ENCODE assay signal across 15 cellular contexts in genomic region chr2:84847326-84848050, GRCh38. TPM values are rescaled to one million over a fixed set of nuclear protein-coding genes. Genes with fewer than 3 reads are reported as not detected.
DNase-seq lines count a peak whose midpoint lies in the region; ATAC-seq and TF ChIP-seq lines count a peak whose summit lies in the region.
"Had no signal": no experiment of that assay in that cellular context is flagged by ENCODE, and none has a peak within 500 bp of the region (broad histone marks: within the 10 kb centered on the region; RNA-seq: fewer than 3 reads in every experiment).

No MANE protein-coding gene starts in this region.

- POLR2A ChIA-PET in CD4-positive, alpha-beta memory T cell (lab: Charles Lee; ENCODE audit: partially characterized antibody): interaction anchor here (0.8 to 11.4 kb wide), 12 partner anchors 10 to 331 kb away, joined by 3 to 132 read pairs (median 13); partner anchors contain the start of genes DNAH6, TMSB10 and TRABD2A
- POLR2A ChIA-PET in T-cell (lab: Charles Lee): interaction anchor here (0.5 to 0.8 kb wide), 3 partner anchors 10 to 72 kb away, joined by 3 read pairs; no protein-coding TSS in a partner anchor

- no peak for TF ChIP-seq CTCF in natural killer cell (IDR thresholded peaks at IDR 0.05)

- H3K4me3 ChIP-seq in CD4-positive, alpha-beta memory T cell (ENCODE audit: low read length in 2 of 2): peak overlapping the region in 1 of 2 donors; percentile 11
- H3K4me3 ChIP-seq: breast epithelium, pancreas, SJSA1 had no signal

- no peaks in the 10 kb centered on the region for H3K27me3 Mint-ChIP-seq in CD4-positive, alpha-beta memory T cell
- H3K27me3 Mint-ChIP-seq in T-cell (no peaks in the 10 kb centered on the region), natural killer cell (ENCODE audit: low read depth in 2 of 2) (no peaks in the 10 kb centered on the region)
- no peaks in the 10 kb centered on the region for H3K27me3 Mint-ChIP-seq in central memory CD8-positive, alpha-beta T cell

- no peak for ATAC-seq in T-cell (replicated peaks in 1 of 4)
- ATAC-seq in central memory CD8-positive, alpha-beta T cell (replicated peaks; ENCODE audit: extremely low read depth, poor library complexity, severe bottlenecking): no peak
- no peak for ATAC-seq in natural killer cell
- no peak for ATAC-seq in HG03354 (IDR thresholded peaks at IDR 0.05; ENCODE audit: poor library complexity, severe bottlenecking, unreplicated experiment)
- ATAC-seq in GM18858 (IDR thresholded peaks at IDR 0.05; ENCODE audit: unreplicated experiment): no peak
- ATAC-seq: pancreas had no signal

- peaks cover 0 to 3% (median under 1%) of the 10 kb centered on the region in 8 donors for H3K9me3 Mint-ChIP-seq in CD4-positive, alpha-beta memory T cell
- H3K9me3 Mint-ChIP-seq in T-cell (peaks cover 0 to 4% (median 3%) of the 10 kb centered on the region in 3 donors), natural killer cell (no peaks in the 10 kb centered on the region)
- no peaks in the 10 kb centered on the region for H3K9me3 Mint-ChIP-seq in central memory CD8-positive, alpha-beta T cell

- H3K27ac ChIP-seq in CD4-positive, alpha-beta memory T cell (ENCODE audit: low read depth, low read length): peak overlapping the region; percentile 61

- DNase-seq in CD4-positive, alpha-beta memory T cell: no peak
- DNase-seq in T-cell (peak in 1 of 34 experiments; percentile 13), natural killer cell (no peak), mucosa of gallbladder (ENCODE audit: low spot score) (no peak)
- no peak for DNase-seq in central memory CD8-positive, alpha-beta T cell (ENCODE audit: low spot score in 2 of 2)
- DNase-seq: KBM-7, NCI-H1105 treated with DMSO at 0.1 percent for 48 hours, NCI-H345, pancreas, substantia nigra had no signal

- H3K9me3 ChIP-seq in CD4-positive, alpha-beta memory T cell (ENCODE audit: control insufficient read depth in 1 of 2, low read length in 2 of 2): no peaks in the 10 kb centered on the region
- H3K9me3 ChIP-seq: breast epithelium, pancreas, SJSA1 had no signal

- peaks cover 6% of the 10 kb centered on the region for H3K36me3 ChIP-seq in CD4-positive, alpha-beta memory T cell (ENCODE audit: insufficient read depth, low read length)
- H3K36me3 ChIP-seq: breast epithelium, pancreas, SJSA1 had no signal

- H3K4me1 ChIP-seq in CD4-positive, alpha-beta memory T cell (ENCODE audit: insufficient read depth, low read length): peaks cover 99% of the 10 kb centered on the region
- H3K4me1 ChIP-seq: breast epithelium, pancreas had no signal

- peaks cover 82 to 98% (median 90%) of the 10 kb centered on the region in 4 donors for H3K4me1 Mint-ChIP-seq in CD4-positive, alpha-beta memory T cell
- H3K4me1 Mint-ChIP-seq in T-cell (peaks cover 92 to 98% (median 98%) of the 10 kb centered on the region in 3 donors), natural killer cell (peaks cover 73 to 76% of the 10 kb centered on the region in 2 donors)
- H3K4me1 Mint-ChIP-seq in central memory CD8-positive, alpha-beta T cell: peaks cover 87% of the 10 kb centered on the region

- intact Hi-C loops in CD4-positive, alpha-beta memory T cell (cut with micrococcal nuclease): loop anchor here (2.0 kb wide), 1 partner anchor 31 kb away; no protein-coding TSS in a partner anchor
- intact Hi-C loops in natural killer cell (cut with micrococcal nuclease): loop anchor here (2.0 kb wide), 1 partner anchor 65 kb away; no protein-coding TSS in a partner anchor

- CTCF ChIA-PET in CD4-positive, alpha-beta memory T cell (lab: Charles Lee; ENCODE audit: partially characterized antibody): interaction anchor here (0.6 to 2.9 kb wide), 7 partner anchors 9 to 106 kb away, joined by 3 to 18 read pairs (median 9); no protein-coding TSS in a partner anchor
- CTCF ChIA-PET in T-cell (lab: Charles Lee): interaction anchor here (0.5 to 2.1 kb wide), 3 partner anchors 17 to 129 kb away, joined by 3 to 10 read pairs (median 4); no protein-coding TSS in a partner anchor

- no peaks in the 10 kb centered on the region for H3K27me3 ChIP-seq in CD4-positive, alpha-beta memory T cell (ENCODE audit: insufficient read depth, low read length)
- H3K27me3 ChIP-seq: breast epithelium, pancreas, SJSA1 had no signal

- peak overlapping the region; percentile 92 to 99 (median 97) for H3K27ac Mint-ChIP-seq in CD4-positive, alpha-beta memory T cell
- H3K27ac Mint-ChIP-seq in T-cell (peak overlapping the region; percentile 97 to 99), natural killer cell (peak overlapping the region; percentile 88 to 95)
- H3K27ac Mint-ChIP-seq in central memory CD8-positive, alpha-beta T cell (ENCODE audit: low read depth): peak overlapping the region; percentile 94

- H3K36me3 Mint-ChIP-seq in CD4-positive, alpha-beta memory T cell: peaks cover 34 to 44% of the 10 kb centered on the region in 2 donors
- H3K36me3 Mint-ChIP-seq in T-cell (peaks cover 25% of the 10 kb centered on the region), natural killer cell (no peaks in the 10 kb centered on the region)
- peaks cover 2% of the 10 kb centered on the region for H3K36me3 Mint-ChIP-seq in central memory CD8-positive, alpha-beta T cell (ENCODE audit: insufficient read depth)

- peak overlapping the region; percentile 70 to 86 (median 76) for H3K4me3 Mint-ChIP-seq in CD4-positive, alpha-beta memory T cell
- H3K4me3 Mint-ChIP-seq in T-cell (peak overlapping the region; percentile 42 to 74 (median 62)), natural killer cell (peak overlapping the region; percentile 57)
- peak overlapping the region; percentile 61 for H3K4me3 Mint-ChIP-seq in central memory CD8-positive, alpha-beta T cell
- H3K4me3 Mint-ChIP-seq: CD14-positive monocyte had no signal

RNA-seq across cellular contexts. Expression of gene TRABD2A, which starts 33.4 kb away (rescaled TPM):
- total RNA-seq in CD4-positive, alpha-beta memory T cell: 10 to 100 TPM; 83.3 to 90.7 TPM
- 10 to 100 TPM; 67.1 to 81.2 TPM for polyA plus RNA-seq in CD4-positive, alpha-beta memory T cell
- total RNA-seq in T-cell: 100 to 1,000 TPM in 3 of 5 donors, 10 to 100 TPM in 2; 77.3 to 219 (median 106) TPM
- total RNA-seq in natural killer cell: 1 to 10 TPM; 1.4 to 6.3 (median 6.3) TPM
- 0.52 TPM for total RNA-seq in mucosa of gallbladder

RNA-seq across cellular contexts. Expression of gene TMSB10, which starts 58.0 kb away (rescaled TPM):
- 1,000 to 10,000 TPM; 1,218 to 1,245 TPM for total RNA-seq in CD4-positive, alpha-beta memory T cell
- polyA plus RNA-seq in CD4-positive, alpha-beta memory T cell: 1,000 to 10,000 TPM; 5,559 to 6,561 TPM
- total RNA-seq in T-cell (1,000 to 10,000 TPM; 1,423 to 1,890 (median 1,689) TPM), natural killer cell (1,000 to 10,000 TPM; 1,247 to 1,683 (median 1,557) TPM), mucosa of gallbladder (999 TPM)

Comparison
In these comparisons a context has a peak if more than half of its experiments do, and no peak if none do; other contexts are left out.
1. RNA of gene TRABD2A, which starts 33.4 kb away (total RNA-seq): 77.3 to 219 TPM in T-cell and 83.3 to 90.7 TPM in CD4-positive, alpha-beta memory T cell; 1.4 to 6.3 TPM in natural killer cell and 0.52 TPM in mucosa of gallbladder (single experiment); every median in the first group is over 10 times any median in the second.
2. Peak in every context shown above with its lines, with median percentiles within 50 percentile points of each other: H3K27ac Mint-ChIP-seq and H3K4me3 Mint-ChIP-seq.